In genomic region chr12:71194657-71195056, GRCh38 we compare ENCODE assay signal across 20 cellular contexts. TPM values are rescaled to one million over a fixed set of nuclear protein-coding genes. Genes with fewer than 3 reads are reported as not detected.
DNase-seq lines count a peak whose midpoint lies in the region; ATAC-seq and TF ChIP-seq lines count a peak whose summit lies in the region.
"Had no signal": no experiment of that assay in that cellular context is flagged by ENCODE, and none has a peak within 500 bp of the region (broad histone marks: within the 10 kb centered on the region; RNA-seq: fewer than 3 reads in every experiment).

No MANE protein-coding gene starts in this region.

- no peaks in the 10 kb centered on the region for H3K9me3 ChIP-seq in SK-N-SH
- H3K9me3 ChIP-seq in hepatocyte (ENCODE audit: low read depth) = no peaks in the 10 kb centered on the region
- H3K9me3 ChIP-seq: BLaER1, SJCRH30 had no signal

- no peaks in the 10 kb centered on the region for H3K36me3 ChIP-seq in SK-N-SH (replicated peaks in 1 of 2; ENCODE audit: control insufficient read depth in 1 of 2, insufficient read depth in 2 of 2, low read length in 1 of 2)
- H3K36me3 ChIP-seq in hepatocyte (replicated peaks; ENCODE audit: insufficient read depth, low read depth) = no peaks in the 10 kb centered on the region
- H3K36me3 ChIP-seq: BLaER1, SJCRH30 had no signal

- ATAC-seq in GM21619 (IDR thresholded peaks at IDR 0.05; ENCODE audit: unreplicated experiment) = no peak
- ATAC-seq in GM19463 (IDR thresholded peaks at IDR 0.05; ENCODE audit: unreplicated experiment) = no peak
- ATAC-seq: HepG2 had no signal

- H3F3A ChIP-seq in SK-N-SH (replicated peaks; ENCODE audit: insufficient read depth) = no peaks in the 10 kb centered on the region

- DNase-seq in DMS 273 treated with DMSO at 0.1 percent for 48 hours (lab: John Stamatoyannopoulos, UW) (peak; percentile 48), NCI-H345 (lab: John Stamatoyannopoulos, UW) (peak; percentile 51), SK-N-SH (peak; percentile 18), hepatocyte (ENCODE audit: low spot score) (no peak), ACHN (no peak)
- DNase-seq: CD8-positive, alpha-beta memory T cell; EL; H9; NCI-H1436; NCI-H2227 treated with DMSO at 0.1 percent for 48 hours; NK-92 treated with Interleukin-12 subunit alpha and Interleukin-12 subunit beta, amount 100 ng/mL, for 24 hours; SJCRH30 had no signal

- H3K27ac ChIP-seq in SK-N-SH (ENCODE audit: low read depth in 2 of 2, low read length in 1 of 2) = peak overlapping the region in 1 of 2 experiments; percentile 96; a peak in 2 of 4 replicates
- peak overlapping the region; percentile 53 for H3K27ac ChIP-seq in hepatocyte
- H3K27ac ChIP-seq: BLaER1, KMS-11, RWPE1, SJCRH30 had no signal

- CTCF ChIA-PET in SK-N-SH (lab: Yijun Ruan, JAX) = interaction anchor here (1.0 to 1.6 kb wide), 2 partner anchors 20 to 198 kb away, joined by 4 to 10 read pairs; no protein-coding TSS in a partner anchor

- TF ChIP-seq CTCF in SK-N-SH (IDR thresholded peaks at IDR 0.05) (no peak), hepatocyte (IDR thresholded peaks at IDR 0.05; ENCODE audit: poor library complexity) (no peak)

- no peaks in the 10 kb centered on the region for H3K27me3 ChIP-seq in SK-N-SH (ENCODE audit: insufficient read depth)
- H3K27me3 ChIP-seq in hepatocyte = no peaks in the 10 kb centered on the region
- H3K27me3 ChIP-seq: BLaER1, SJCRH30 had no signal

- H4K20me1 ChIP-seq in SK-N-SH (ENCODE audit: insufficient read depth) (no peaks in the 10 kb centered on the region), hepatocyte (ENCODE audit: insufficient read depth, poor library complexity, severe bottlenecking) (no peaks in the 10 kb centered on the region)
- H4K20me1 ChIP-seq: BLaER1 had no signal

- POLR2A ChIA-PET in SK-N-SH (lab: Yijun Ruan, JAX) = interaction anchor here (0.8 kb wide), 1 partner anchor 468 kb away, joined by 4 read pairs; no protein-coding TSS in a partner anchor

- in situ Hi-C loops in ACHN (cut with HindIII; ENCODE audit: low pct_ligation_motif_present, low pct_unique_long_range_greater_than_20kb, low sequenced_read_pairs) = no loop called here

- H3K4me2 ChIP-seq in SK-N-SH (no peak overlapping the region), hepatocyte (no peak overlapping the region)
- H3K4me2 ChIP-seq: BLaER1, KMS-11 had no signal

- peak; percentile 13 to 92; a peak in 3 of 4 replicates for TF ChIP-seq EP300 in SK-N-SH (IDR thresholded peaks at IDR 0.05; ENCODE audit: borderline replicate concordance in 1 of 2, low read depth in 1 of 2, low read length in 1 of 2)

- H3K9me2 ChIP-seq in SK-N-SH (no peaks in the 10 kb centered on the region), hepatocyte (replicated peaks; ENCODE audit: insufficient read depth) (no peaks in the 10 kb centered on the region)

- H3K4me1 ChIP-seq in SK-N-SH (ENCODE audit: control insufficient read depth in 1 of 2, insufficient read depth in 2 of 2, low read depth in 1 of 2, low read length in 1 of 2) = peaks cover 16 to 18% of the 10 kb centered on the region in 2 experiments; a peak in 3 of 4 replicates
- H3K4me1 ChIP-seq in hepatocyte (ENCODE audit: insufficient read depth) = peaks cover 10% of the 10 kb centered on the region

- TF ChIP-seq RAD21 in SK-N-SH (IDR thresholded peaks at IDR 0.05; ENCODE audit: low read length) = peak; percentile 41

- H3K4me3 ChIP-seq in SK-N-SH (ENCODE audit: low read depth in 2 of 2, low read length in 1 of 2) = no peak overlapping the region
- no peak overlapping the region for H3K4me3 ChIP-seq in hepatocyte
- H3K4me3 ChIP-seq: BLaER1, SJCRH30 had no signal

- WGBS in SK-N-SH (ENCODE audit: low lambda C conversion rate) = 4% methylated on average over 2 of the region's 2 CpGs
- WGBS in hepatocyte (ENCODE audit: low lambda C conversion rate, missing lambda C conversion rate) = 51% methylated on average over 2 of the region's 2 CpGs

- no peak overlapping the region for H2AFZ ChIP-seq in SK-N-SH (ENCODE audit: low read depth)
- H2AFZ ChIP-seq in hepatocyte = no peak overlapping the region

- H3K79me2 ChIP-seq in SK-N-SH (ENCODE audit: insufficient read depth) (no peaks in the 10 kb centered on the region), hepatocyte (no peaks in the 10 kb centered on the region)

- no peak overlapping the region for H3K9ac ChIP-seq in SK-N-SH
- H3K9ac ChIP-seq: BLaER1, KMS-11 had no signal

TF ChIP-seq in SK-N-SH, 30 proteins besides CTCF, POLR2A, EP300 and RAD21:
- peak; percentile 22; the same call in 1 of the 2 replicates for TF ChIP-seq NFIC (IDR thresholded peaks at IDR 0.05; ENCODE audit: borderline replicate concordance)
- TF ChIP-seq MXI1 (IDR thresholded peaks at IDR 0.05; ENCODE audit: low read depth, low read length) = peak; percentile 50; the same call in 1 of the 2 replicates
- TF ChIP-seq REST (IDR thresholded peaks at IDR 0.05; ENCODE audit: low read depth, low read length) = no peak
- TF ChIP-seq CHD2 (IDR thresholded peaks at IDR 0.05; ENCODE audit: low read length, partially characterized antibody) = peak; percentile 61
- peak; percentile 61; the same call in 1 of the 2 replicates for TF ChIP-seq TCF12 (IDR thresholded peaks at IDR 0.05)
- peak; percentile 55 for TF ChIP-seq GATA2 (CRISPR knock-in tag; IDR thresholded peaks at IDR 0.05)
- TF ChIP-seq PBX3 (IDR thresholded peaks at IDR 0.05) = peak; percentile 56; the same call in 1 of the 2 replicates
- peak; percentile 31; the same call in 1 of the 2 replicates for TF ChIP-seq POLR2AphosphoS5 (IDR thresholded peaks at IDR 0.05; ENCODE audit: low read depth, low read length)
- TF ChIP-seq FOXM1 (IDR thresholded peaks at IDR 0.05; ENCODE audit: low read depth) = no peak
- peak; percentile 39; the same call in 1 of the 2 replicates for TF ChIP-seq TEAD4 (IDR thresholded peaks at IDR 0.05; ENCODE audit: borderline replicate concordance, insufficient read depth)
- peak; percentile 86 for TF ChIP-seq RCOR1 (IDR thresholded peaks at IDR 0.05; ENCODE audit: low read length)
- 0 out of 2 replicates have a peak, but pooled peaks have one; percentile 35 for TF ChIP-seq FOXJ3 (CRISPR knock-in tag; IDR thresholded peaks at IDR 0.05)
- TF ChIP-seq IRF3 (IDR thresholded peaks at IDR 0.05; ENCODE audit: low read depth, low read length) = no peak
TF ChIP-seq in SK-N-SH: peak in this region for 10.

RNA-seq across cellular contexts. Expression of gene TSPAN8, which starts 36.9 kb away (rescaled TPM):
- 0.31 and 1.3 TPM in 2 replicates for polyA plus RNA-seq in SK-N-SH (2012; rRNA removed)
- polyA plus RNA-seq in SK-N-SH (2012; cell fraction: cytosol; rRNA removed) = 2.1 and 2.4 TPM in 2 replicates
- 0.10 TPM in 1 of 2 replicates, not detected in the other for polyA plus RNA-seq in SK-N-SH (2012; cell fraction: nucleus; rRNA removed)
- 639 and 683 TPM in 2 replicates for total RNA-seq in hepatocyte
- polyA plus RNA-seq in hepatocyte = 292 and 312 TPM in 2 replicates
- total RNA-seq: CD8-positive, alpha-beta memory T cell; H9; MCF 10A had no signal
- polyA plus RNA-seq: AG04450; CD8-positive, alpha-beta memory T cell had no signal

Comparison
In these comparisons a context has a peak if more than half of its experiments do, and no peak if none do; other contexts are left out.
1. DNase-seq: peak in DMS 273 treated with DMSO at 0.1 percent for 48 hours (single experiment), NCI-H345 (single experiment) and SK-N-SH (single experiment); none in hepatocyte (single experiment) and ACHN (single experiment).
2. RNA of gene TSPAN8, which starts 36.9 kb away (polyA plus RNA-seq): 292 to 312 TPM in hepatocyte; 0.10 to 2.4 TPM in SK-N-SH; every median in the first group is over 10 times any median in the second.